ENCODE assay signal across 14 cellular contexts in genomic region chr12:88325828-88326214, GRCh38.
DNase-seq lines count a peak whose midpoint lies in the region; TF ChIP-seq lines count a peak whose summit lies in the region.
"Had no signal": no experiment of that assay in that cellular context is flagged by ENCODE, and none has a peak within 500 bp of the region (broad histone marks: within the 10 kb centered on the region; RNA-seq: fewer than 3 reads in every experiment).

No MANE protein-coding gene starts in this region.

- H3K4me3 ChIP-seq in SJSA1 (no peak overlapping the region), fibroblast of pulmonary artery (replicated peaks; ENCODE audit: low read depth, low read length) (no peak overlapping the region)
- H3K4me3 ChIP-seq in effector memory CD4-positive, alpha-beta T cell (ENCODE audit: insufficient read depth, low read depth, low read length, poor library complexity, severe bottlenecking): no peak overlapping the region
- H3K4me3 ChIP-seq: neural progenitor cell, SK-N-MC, testis had no signal

- DNase-seq in AG20443 (ENCODE audit: low spot score) (peak; percentile 38), SJSA1 (ENCODE audit: low read depth in 1 of 2, low spot score in 2 of 2) (no peak), fibroblast of pulmonary artery (ENCODE audit: low read depth) (peak; percentile 70), osteocyte (ENCODE audit: extremely low spot score, unreplicated experiment) (no peak), chondrocyte (ENCODE audit: low spot score) (no peak), NCI-H2171 treated with DMSO at 0.1 percent for 48 hours (lab: John Stamatoyannopoulos, UW) (no peak)
- DNase-seq in T-helper 2 cell treated with Interferon-gamma antibody and Interleukin-4, amounts not matched to agents 5 μg/mL and 100 μg/mL, for 36 hours (ENCODE audit: low spot score): no peak
- no peak for DNase-seq in effector memory CD4-positive, alpha-beta T cell
- DNase-seq: activated naive CD4-positive, alpha-beta T cell; AML-193; hypothalamus; testis had no signal

- H3K27me3 Mint-ChIP-seq in osteocyte (ENCODE audit: unreplicated experiment) (no peaks in the 10 kb centered on the region), chondrocyte (ENCODE audit: low read depth) (no peaks in the 10 kb centered on the region)
- H3K27me3 Mint-ChIP-seq in T-helper 2 cell treated with Interferon-gamma antibody and Interleukin-4, amounts not matched to agents 5 μg/mL and 100 μg/mL, for 36 hours (ENCODE audit: low read depth): peaks cover 2% of the 10 kb centered on the region

- no peaks in the 10 kb centered on the region for H3K9me3 ChIP-seq in SJSA1 (replicated peaks)
- no peaks in the 10 kb centered on the region for H3K9me3 ChIP-seq in effector memory CD4-positive, alpha-beta T cell (ENCODE audit: control insufficient read depth, low read length)
- H3K9me3 ChIP-seq: testis had no signal

- peak overlapping the region; percentile 84 for H3K27ac Mint-ChIP-seq in osteocyte (ENCODE audit: unreplicated experiment)
- H3K27ac Mint-ChIP-seq in T-helper 2 cell treated with Interferon-gamma antibody and Interleukin-4, amounts not matched to agents 5 μg/mL and 100 μg/mL, for 36 hours: no peak overlapping the region
- no peak overlapping the region for H3K27ac Mint-ChIP-seq in chondrocyte (ENCODE audit: unreplicated experiment)
- H3K27ac Mint-ChIP-seq: neural progenitor cell had no signal

- H3K4me3 Mint-ChIP-seq in osteocyte (ENCODE audit: unreplicated experiment) (no peak overlapping the region), chondrocyte (ENCODE audit: unreplicated experiment) (no peak overlapping the region)
- H3K4me3 Mint-ChIP-seq in T-helper 2 cell treated with Interferon-gamma antibody and Interleukin-4, amounts not matched to agents 5 μg/mL and 100 μg/mL, for 36 hours: no peak overlapping the region
- H3K4me3 Mint-ChIP-seq: neural progenitor cell had no signal

- H3K36me3 ChIP-seq in SJSA1: no peaks in the 10 kb centered on the region
- no peaks in the 10 kb centered on the region for H3K36me3 ChIP-seq in effector memory CD4-positive, alpha-beta T cell (ENCODE audit: control insufficient read depth, insufficient read depth, low read length)
- H3K36me3 ChIP-seq: neural progenitor cell had no signal

- H3K4me1 ChIP-seq in SJSA1 (replicated peaks): peaks cover 18% of the 10 kb centered on the region
- no peaks in the 10 kb centered on the region for H3K4me1 ChIP-seq in effector memory CD4-positive, alpha-beta T cell (ENCODE audit: control insufficient read depth, insufficient read depth, low read length, poor library complexity, severe bottlenecking)
- H3K4me1 ChIP-seq: neural progenitor cell, testis had no signal

- H3K27me3 ChIP-seq in SJSA1 (replicated peaks): no peaks in the 10 kb centered on the region
- H3K27me3 ChIP-seq in effector memory CD4-positive, alpha-beta T cell (replicated peaks; ENCODE audit: control insufficient read depth, insufficient read depth, low read length, poor library complexity, severe bottlenecking): no peaks in the 10 kb centered on the region
- H3K27me3 ChIP-seq: neural progenitor cell, testis had no signal

- peak overlapping the region; percentile 93 for H3K27ac ChIP-seq in SJSA1
- H3K27ac ChIP-seq in effector memory CD4-positive, alpha-beta T cell (ENCODE audit: insufficient read depth, low read length, poor library complexity, severe bottlenecking): no peak overlapping the region
- H3K27ac ChIP-seq: neural progenitor cell, SK-N-MC, testis had no signal

- TF ChIP-seq CTCF in fibroblast of pulmonary artery (IDR thresholded peaks at IDR 0.05; ENCODE audit: low read length, missing control alignments) (no peak), osteocyte (IDR thresholded peaks at IDR 0.05) (no peak), chondrocyte (IDR thresholded peaks at IDR 0.05) (no peak)

- H3K9me3 Mint-ChIP-seq in osteocyte (ENCODE audit: unreplicated experiment): no peaks in the 10 kb centered on the region
- no peaks in the 10 kb centered on the region for H3K9me3 Mint-ChIP-seq in T-helper 2 cell treated with Interferon-gamma antibody and Interleukin-4, amounts not matched to agents 5 μg/mL and 100 μg/mL, for 36 hours
- no peaks in the 10 kb centered on the region for H3K9me3 Mint-ChIP-seq in chondrocyte (ENCODE audit: low read depth)

- H3K36me3 Mint-ChIP-seq in osteocyte (ENCODE audit: unreplicated experiment) (no peaks in the 10 kb centered on the region), chondrocyte (ENCODE audit: low read depth) (no peaks in the 10 kb centered on the region)
- no peaks in the 10 kb centered on the region for H3K36me3 Mint-ChIP-seq in T-helper 2 cell treated with Interferon-gamma antibody and Interleukin-4, amounts not matched to agents 5 μg/mL and 100 μg/mL, for 36 hours (ENCODE audit: low read depth)
- H3K36me3 Mint-ChIP-seq: neural progenitor cell had no signal

- H3K4me1 Mint-ChIP-seq in osteocyte (ENCODE audit: unreplicated experiment): peaks cover 22% of the 10 kb centered on the region
- no peaks in the 10 kb centered on the region for H3K4me1 Mint-ChIP-seq in T-helper 2 cell treated with Interferon-gamma antibody and Interleukin-4, amounts not matched to agents 5 μg/mL and 100 μg/mL, for 36 hours (ENCODE audit: low read depth)
- peaks cover 10% of the 10 kb centered on the region for H3K4me1 Mint-ChIP-seq in chondrocyte (ENCODE audit: low read depth)

Comparison
In these comparisons a context has a peak if more than half of its experiments do, and no peak if none do; other contexts are left out.
1. DNase-seq: peak in AG20443 (single experiment) and fibroblast of pulmonary artery (single experiment); none in SJSA1 (0 of 2), osteocyte (single experiment), T-helper 2 cell treated with Interferon-gamma antibody and Interleukin-4, amounts not matched to agents 5 μg/mL and 100 μg/mL, for 36 hours (single experiment), effector memory CD4-positive, alpha-beta T cell (0 of 3), chondrocyte (single experiment) and NCI-H2171 treated with DMSO at 0.1 percent for 48 hours (single experiment).